28 cellular contexts compared by ENCODE assay signal in the genomic region with DNA sequence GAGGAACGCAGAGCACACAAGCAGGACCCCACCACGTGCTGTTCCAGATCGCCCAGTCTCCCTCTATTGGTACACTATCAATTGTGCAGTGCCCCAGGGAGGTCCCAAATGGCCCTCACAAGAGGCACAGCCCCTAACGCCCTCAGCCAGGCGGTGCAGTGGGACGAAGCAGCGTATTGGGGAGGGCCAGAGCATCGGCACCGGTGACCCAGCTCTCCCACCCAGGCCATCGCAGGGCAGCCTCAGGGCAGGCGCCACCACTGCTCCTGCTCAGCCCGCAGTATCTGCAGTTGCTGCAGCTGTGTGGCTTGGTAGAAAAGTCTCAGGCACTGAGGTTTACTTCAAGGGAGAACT. TPM values are rescaled to one million over a fixed set of nuclear protein-coding genes. Genes with fewer than 3 reads are reported as not detected.
"Had no signal": no experiment of that assay in that cellular context is flagged by ENCODE, and none has a peak within 500 bp of the region (broad histone marks: within the 10 kb centered on the region; RNA-seq: fewer than 3 reads in every experiment).

No MANE protein-coding gene starts in this region.

- H3K27me3 Mint-ChIP-seq: activated CD4-positive, alpha-beta T cell treated with anti-CD3 and anti-CD28 coated beads, Interleukin-2, amount 10 ng/mL, durations not matched to agents 7 days and 5 days; activated CD8-positive, alpha-beta memory T cell treated with anti-CD3 and anti-CD28 coated beads, Interleukin-2, amount 10 ng/mL, durations not matched to agents 7 days and 5 days; activated CD8-positive, alpha-beta T cell treated with anti-CD3 and anti-CD28 coated beads for 36 hours; activated naive CD4-positive, alpha-beta T cell treated with anti-CD3 and anti-CD28 coated beads, Interleukin-2, amount 50 U/mL, for 24 hours; brain; central memory CD8-positive, alpha-beta T cell; effector memory CD8-positive, alpha-beta T cell; naive thymus-derived CD8-positive, alpha-beta T cell; progenitor cell of endocrine pancreas; T-helper 17 cell had no signal

- H3K27me3 ChIP-seq: hepatocyte, left lung, right lobe of liver, stomach, suprapubic skin, transverse colon had no signal

- H3K27ac ChIP-seq: hepatocyte, left lung, right lobe of liver, skin epidermis, stomach, suprapubic skin, transverse colon, VCaP had no signal

- ATAC-seq: activated CD8-positive, alpha-beta memory T cell treated with anti-CD3 and anti-CD28 coated beads, Interleukin-2, amount 10 ng/mL, durations not matched to agents 7 days and 5 days; activated CD8-positive, alpha-beta T cell treated with anti-CD3 and anti-CD28 coated beads for 36 hours; effector memory CD8-positive, alpha-beta T cell; esophagus mucosa; left lung; naive thymus-derived CD8-positive, alpha-beta T cell; T-helper 17 cell had no signal

- H3K9me3 ChIP-seq: left lung, right lobe of liver, stomach, suprapubic skin, transverse colon had no signal

- H3K4me3 ChIP-seq: hepatocyte, left lung, right lobe of liver, skin epidermis, stomach, suprapubic skin, transverse colon had no signal

- DNase-seq: activated CD4-positive, alpha-beta T cell treated with anti-CD3 and anti-CD28 coated beads, Interleukin-2, amount 10 ng/mL, durations not matched to agents 7 days and 5 days; activated CD4-positive, CD25-positive, alpha-beta regulatory T cell treated with anti-CD3 and anti-CD28 coated beads, Interleukin-2, amount 50 U/mL, for 72 hours; activated CD8-positive, alpha-beta memory T cell treated with anti-CD3 and anti-CD28 coated beads, Interleukin-2, amount 10 ng/mL, durations not matched to agents 7 days and 5 days; activated CD8-positive, alpha-beta T cell treated with anti-CD3 and anti-CD28 coated beads for 36 hours; activated gamma-delta T cell treated with Interleukin-2 at 50 U/mL for 16 hours; activated T-cell treated with anti-CD3 and anti-CD28 coated beads for 4 hours; effector memory CD8-positive, alpha-beta T cell; foreskin melanocyte; glutamatergic neuron; immature natural killer cell; mammary epithelial cell; naive thymus-derived CD8-positive, alpha-beta T cell; right lobe of liver; stimulated activated CD4-positive, alpha-beta T cell treated with anti-CD3 and anti-CD28 coated beads, Interleukin-1b, Interleukin-23, amount 100 ng/mL, for 48 hours; stomach; T-helper 17 cell; transverse colon had no signal

- H3K9me3 Mint-ChIP-seq: activated CD4-positive, alpha-beta T cell treated with anti-CD3 and anti-CD28 coated beads, Interleukin-2, amount 10 ng/mL, durations not matched to agents 7 days and 5 days; activated CD8-positive, alpha-beta T cell treated with anti-CD3 and anti-CD28 coated beads for 36 hours; activated naive CD4-positive, alpha-beta T cell treated with anti-CD3 and anti-CD28 coated beads, Interleukin-2, amount 50 U/mL, for 24 hours; brain; central memory CD8-positive, alpha-beta T cell; effector memory CD8-positive, alpha-beta T cell; immature natural killer cell; mesothelial cell of epicardium; naive thymus-derived CD8-positive, alpha-beta T cell had no signal

- H3K27ac Mint-ChIP-seq: activated CD4-positive, alpha-beta T cell treated with anti-CD3 and anti-CD28 coated beads, Interleukin-2, amount 10 ng/mL, durations not matched to agents 7 days and 5 days; activated CD8-positive, alpha-beta memory T cell treated with anti-CD3 and anti-CD28 coated beads, Interleukin-2, amount 10 ng/mL, durations not matched to agents 7 days and 5 days; activated CD8-positive, alpha-beta T cell treated with anti-CD3 and anti-CD28 coated beads for 36 hours; mesothelial cell of epicardium; progenitor cell of endocrine pancreas; T-helper 17 cell had no signal

- H3K4me3 Mint-ChIP-seq: activated CD4-positive, alpha-beta T cell treated with anti-CD3 and anti-CD28 coated beads, Interleukin-2, amount 10 ng/mL, durations not matched to agents 7 days and 5 days; activated CD8-positive, alpha-beta memory T cell treated with anti-CD3 and anti-CD28 coated beads, Interleukin-2, amount 10 ng/mL, durations not matched to agents 7 days and 5 days; activated CD8-positive, alpha-beta T cell treated with anti-CD3 and anti-CD28 coated beads for 36 hours; activated naive CD4-positive, alpha-beta T cell treated with anti-CD3 and anti-CD28 coated beads, Interleukin-2, amount 50 U/mL, for 24 hours; brain; central memory CD8-positive, alpha-beta T cell; effector memory CD8-positive, alpha-beta T cell; immature natural killer cell; mesothelial cell of epicardium; naive thymus-derived CD8-positive, alpha-beta T cell; T-helper 17 cell had no signal

RNA-seq across cellular contexts. Expression of a gene that starts 29.9 kb away (rescaled TPM):
- polyA plus RNA-seq: naive thymus-derived CD8-positive, alpha-beta T cell had no signal
